Comparison of ENCODE assay signal across 13 cellular contexts in genomic region chr2:84963692-84964405, GRCh38. TPM values are rescaled to one million over a fixed set of nuclear protein-coding genes. Genes with fewer than 3 reads are reported as not detected.
DNase-seq lines count a peak whose midpoint lies in the region; ATAC-seq, FAIRE-seq and TF ChIP-seq lines count a peak whose summit lies in the region.
"Had no signal": no experiment of that assay in that cellular context is flagged by ENCODE, and none has a peak within 500 bp of the region (broad histone marks: within the 10 kb centered on the region; RNA-seq: fewer than 3 reads in every experiment).

No MANE protein-coding gene starts in this region.

- no peaks in the 10 kb centered on the region for H3K9me3 Mint-ChIP-seq in HFFc6
- no peaks in the 10 kb centered on the region for H3K9me3 Mint-ChIP-seq in activated CD8-positive, alpha-beta T cell treated with anti-CD3 and anti-CD28 coated beads, Interleukin-2, amount 10 ng/mL, durations not matched to agents 7 days and 5 days (ENCODE audit: insufficient read depth)

- peak overlapping the region; percentile 64 for H3K4me3 Mint-ChIP-seq in HFFc6
- no peak overlapping the region for H3K4me3 Mint-ChIP-seq in activated CD8-positive, alpha-beta T cell treated with anti-CD3 and anti-CD28 coated beads, Interleukin-2, amount 10 ng/mL, durations not matched to agents 7 days and 5 days

- POLR2A ChIA-PET in activated CD8-positive, alpha-beta T cell treated with anti-CD3 and anti-CD28 coated beads, Interleukin-2, amount 10 ng/mL, durations not matched to agents 7 days and 5 days (lab: Charles Lee) = interaction anchor here (0.7 kb wide), 1 partner anchor 19 kb away, joined by 3 read pairs; no protein-coding TSS in a partner anchor
- POLR2A ChIA-PET in HepG2 (lab: Yijun Ruan, JAX) = interaction anchor here (0.6 to 3.3 kb wide), 3 partner anchors 18 to 56 kb away, joined by 3 to 18 read pairs (median 4); no protein-coding TSS in a partner anchor

- 18% methylated on average over 9 of the region's 9 CpGs for WGBS in HepG2 (ENCODE audit: low lambda C conversion rate)

- peaks cover 18% of the 10 kb centered on the region for H3K79me2 ChIP-seq in HepG2 (ENCODE audit: insufficient read depth, low read length)

- intact Hi-C loops in HepG2 (cut with micrococcal nuclease; ENCODE audit: unreplicated experiment) = loop anchor here (1.0 to 2.0 kb wide), 2 partner anchors 10 to 37 kb away; no protein-coding TSS in a partner anchor

- H3K36me3 ChIP-seq in HepG2 (replicated peaks in 1 of 2; ENCODE audit: control insufficient read depth in 1 of 2, insufficient read depth in 2 of 2, low read length in 2 of 2) = no peaks in the 10 kb centered on the region

- TF ChIP-seq EP300 in HepG2 (IDR thresholded peaks at IDR 0.05; ENCODE audit: low read depth in 2 of 2, low read length in 2 of 2) (peak; percentile 53 to 91; a peak in 2 of 4 replicates), HepG2 (CRISPR knock-in tag; IDR thresholded peaks at IDR 0.05; ENCODE audit: borderline replicate concordance) (peak; percentile 73)

- peak overlapping the region; percentile 87 for H3K27ac ChIP-seq in HepG2 (ENCODE audit: extremely low read length, insufficient read depth, low read length)

- peaks cover 6% of the 10 kb centered on the region for H3K27me3 Mint-ChIP-seq in HFFc6 (ENCODE audit: insufficient read depth)
- H3K27me3 Mint-ChIP-seq in activated CD8-positive, alpha-beta T cell treated with anti-CD3 and anti-CD28 coated beads, Interleukin-2, amount 10 ng/mL, durations not matched to agents 7 days and 5 days (ENCODE audit: low read depth) = no peaks in the 10 kb centered on the region

- H3K27ac Mint-ChIP-seq in HFFc6 = peak overlapping the region; percentile 77
- peak overlapping the region; percentile 18 for H3K27ac Mint-ChIP-seq in activated CD8-positive, alpha-beta T cell treated with anti-CD3 and anti-CD28 coated beads, Interleukin-2, amount 10 ng/mL, durations not matched to agents 7 days and 5 days

- peaks cover 88% of the 10 kb centered on the region for H3K4me1 ChIP-seq in HepG2 (ENCODE audit: insufficient read depth, low read length)

- no peak for TF ChIP-seq RAD21 in HepG2 (CRISPR knock-in tag; IDR thresholded peaks at IDR 0.05)

- H2AFZ ChIP-seq in HepG2 (ENCODE audit: low read length) = no peak overlapping the region

- peak; percentile 70 for DNase-seq in AG09319 (ENCODE audit: extremely low read depth, low read depth)
- peak; percentile 90 for DNase-seq in HFFc6
- no peak for DNase-seq in activated CD8-positive, alpha-beta T cell treated with anti-CD3 and anti-CD28 coated beads, Interleukin-2, amount 10 ng/mL, durations not matched to agents 7 days and 5 days
- peak; percentile 99 for DNase-seq in HepG2 (ENCODE audit: low spot score)
- DNase-seq in DMS 273 treated with DMSO at 0.1 percent for 48 hours (lab: John Stamatoyannopoulos, UW) = no peak
- DNase-seq: activated CD4-positive, alpha-beta T cell treated with anti-CD3 and anti-CD28 coated beads, Interleukin-2, amount 50 U/mL, for 4 hours; NCI-H146; nucleus accumbens; stomach had no signal

- peak overlapping the region in 1 of 3 experiments; percentile 36; a peak in 1 of 6 replicates for H3K4me3 ChIP-seq in HepG2 (replicated peaks in 1 of 3; ENCODE audit: insufficient read depth in 1 of 3, low read depth in 2 of 3, low read length in 3 of 3)
- H3K4me3 ChIP-seq: stomach had no signal

- no peak for ATAC-seq in activated CD8-positive, alpha-beta T cell treated with anti-CD3 and anti-CD28 coated beads, Interleukin-2, amount 10 ng/mL, durations not matched to agents 7 days and 5 days
- ATAC-seq in HepG2 (peak; percentile 95), GM18520 (IDR thresholded peaks at IDR 0.05; ENCODE audit: unreplicated experiment) (no peak), HG02610 (IDR thresholded peaks at IDR 0.05; ENCODE audit: unreplicated experiment) (no peak), GM18909 (IDR thresholded peaks at IDR 0.05; ENCODE audit: poor library complexity, unreplicated experiment) (no peak)

- TF ChIP-seq POLR2A in HepG2 (IDR thresholded peaks at IDR 0.05; ENCODE audit: insufficient read depth in 1 of 2, low read depth in 2 of 2, low read length in 2 of 2) = peak; percentile 41 to 80; a peak in 3 of 4 replicates

- H3K4me2 ChIP-seq in HepG2 (ENCODE audit: low read depth, low read length) = peak overlapping the region; percentile 69

- in situ Hi-C loops in HepG2 (cut with HindIII; ENCODE audit: extremely low pct_ligation_motif_present, low pct_unique_long_range_greater_than_20kb) = no loop called here

- H4K20me1 ChIP-seq in HepG2 (ENCODE audit: insufficient read depth, low read length) = no peaks in the 10 kb centered on the region

- TF ChIP-seq CTCF in AG09319 (IDR thresholded peaks at IDR 0.05; ENCODE audit: low read depth, low read length) (no peak), HFFc6 (IDR thresholded peaks at IDR 0.05) (no peak), HepG2 (CRISPR knock-in tag; IDR thresholded peaks at IDR 0.05) (no peak)

- H3K9me3 ChIP-seq in HepG2 (ENCODE audit: low read length) = no peaks in the 10 kb centered on the region
- H3K9me3 ChIP-seq: stomach had no signal

- H3K36me3 Mint-ChIP-seq in HFFc6 (ENCODE audit: low read depth) = peaks cover 44% of the 10 kb centered on the region
- H3K36me3 Mint-ChIP-seq in activated CD8-positive, alpha-beta T cell treated with anti-CD3 and anti-CD28 coated beads, Interleukin-2, amount 10 ng/mL, durations not matched to agents 7 days and 5 days (ENCODE audit: low read depth) = peaks cover 63% of the 10 kb centered on the region

- peak; percentile 96 for FAIRE-seq in HepG2 (lab: Jason Lieb, UNC)
- FAIRE-seq: G401.6 had no signal

- H3K27me3 ChIP-seq in HepG2 (ENCODE audit: control insufficient read depth in 1 of 2, insufficient read depth in 2 of 2, low read length in 2 of 2) = no peaks in the 10 kb centered on the region
- H3K27me3 ChIP-seq: stomach had no signal

- peak overlapping the region; percentile 42 for H3K9ac ChIP-seq in HepG2 (ENCODE audit: insufficient read depth, low read depth, low read length)

- TSS peak; percentile 2 for BruUV-seq in HepG2 (replicated peaks; lab: Mats Ljungman, UMichigan)

- CTCF ChIA-PET in activated CD8-positive, alpha-beta T cell treated with anti-CD3 and anti-CD28 coated beads, Interleukin-2, amount 10 ng/mL, durations not matched to agents 7 days and 5 days (lab: Charles Lee) = no interaction called here
- CTCF ChIA-PET in HepG2 (lab: Yijun Ruan, JAX; ENCODE audit: low intra/inter-chr PET ratio, low total read pairs) = no interaction called here

- H3K4me1 Mint-ChIP-seq in HFFc6 (ENCODE audit: low read depth) = peaks cover 74% of the 10 kb centered on the region
- H3K4me1 Mint-ChIP-seq in activated CD8-positive, alpha-beta T cell treated with anti-CD3 and anti-CD28 coated beads, Interleukin-2, amount 10 ng/mL, durations not matched to agents 7 days and 5 days (ENCODE audit: low read depth) = peaks cover 43% of the 10 kb centered on the region

RNA-seq across cellular contexts. Expression of gene KCMF1, which starts 7.1 kb away (rescaled TPM):
- total RNA-seq in HFFc6 (2021; fragmentation: NEBNext Ultra II Directional; extraction: Animal tissue kit (Norgen Biotek cat#: 25700)) = 100 to 1,000 TPM in 4 of 6 experiments, 10 to 100 TPM in 2; 95.7 to 105 (median 101) TPM
- 10 to 100 TPM; 88.9 to 92.5 TPM for total RNA-seq in activated CD8-positive, alpha-beta T cell treated with anti-CD3 and anti-CD28 coated beads, Interleukin-2, amount 10 ng/mL, durations not matched to agents 7 days and 5 days
- total RNA-seq in HepG2 (2016; rRNA removed; fragmentation: Illumina TruSeq; extraction: Trizol) = 62.1 and 64.6 TPM in 2 replicates
- 70.3 and 83.0 TPM in 2 replicates for total RNA-seq in HepG2 (2016; cell fraction: cytosol; rRNA removed; fragmentation: Illumina TruSeq; extraction: Trizol; ENCODE audit: low read depth)
- 58.7 and 60.0 TPM in 2 replicates for total RNA-seq in HepG2 (2016; cell fraction: insoluble cytoplasmic fraction; rRNA removed; fragmentation: Illumina TruSeq; extraction: Trizol)
- 130 and 138 TPM in 2 replicates for total RNA-seq in HepG2 (2016; cell fraction: membrane; rRNA removed; fragmentation: Illumina TruSeq; extraction: Trizol)
- 26.8 and 30.5 TPM in 2 replicates for total RNA-seq in HepG2 (2016; cell fraction: nucleus; rRNA removed; fragmentation: Illumina TruSeq; extraction: Trizol)
- polyA plus RNA-seq in HepG2 (2011; rRNA removed) = 84.0 and 116 TPM in 2 replicates
- 56.6 and 82.6 TPM in 2 replicates for polyA plus RNA-seq in HepG2 (2011; cell fraction: cytosol; rRNA removed)
- 32.2 and 32.7 TPM in 2 replicates for polyA plus RNA-seq in HepG2 (2011; cell fraction: nucleus; rRNA removed)
- 88.5 and 102 TPM in 2 replicates for polyA plus RNA-seq in HepG2 (2012)
- polyA plus RNA-seq in HepG2 (2016; cell fraction: cytosol; fragmentation: Illumina TruSeq; extraction: Trizol; ENCODE audit: low read depth) = 102 and 116 TPM in 2 replicates
- polyA plus RNA-seq in HepG2 (2016; cell fraction: insoluble cytoplasmic fraction; fragmentation: Illumina TruSeq; extraction: Trizol; ENCODE audit: low read depth) = 68.3 and 73.2 TPM in 2 replicates
- polyA plus RNA-seq in HepG2 (2016; cell fraction: membrane; fragmentation: Illumina TruSeq; extraction: Trizol; ENCODE audit: low read depth) = 124 and 125 TPM in 2 replicates
- polyA plus RNA-seq in HepG2 (2016; cell fraction: nucleus; fragmentation: Illumina TruSeq; extraction: Trizol; ENCODE audit: insufficient read depth, low read depth) = 42.2 and 45.3 TPM in 2 replicates
- 60.2 and 78.6 TPM in 2 replicates for polyA minus RNA-seq in HepG2 (2011; rRNA and poly(A)+ RNA removed; ENCODE audit: low replicate concordance)
- 66.3 and 77.2 TPM in 2 replicates for polyA minus RNA-seq in HepG2 (2011; cell fraction: cytosol; rRNA and poly(A)+ RNA removed)
- polyA minus RNA-seq in HepG2 (2011; cell fraction: nucleus; rRNA and poly(A)+ RNA removed) = 32.3 and 45.8 TPM in 2 replicates

RNA-seq across cellular contexts. Expression of gene TMSB10, which starts 58.4 kb away (rescaled TPM):
- 1,000 to 10,000 TPM; 3,909 to 6,151 (median 5,325) TPM for total RNA-seq in HFFc6 (2021; fragmentation: NEBNext Ultra II Directional; extraction: Animal tissue kit (Norgen Biotek cat#: 25700))
- total RNA-seq in activated CD8-positive, alpha-beta T cell treated with anti-CD3 and anti-CD28 coated beads, Interleukin-2, amount 10 ng/mL, durations not matched to agents 7 days and 5 days = 1,000 to 10,000 TPM; 4,520 to 4,885 TPM
- total RNA-seq in HepG2 (2016; rRNA removed; fragmentation: Illumina TruSeq; extraction: Trizol) = 708 and 754 TPM in 2 replicates
- 577 and 682 TPM in 2 replicates for total RNA-seq in HepG2 (2016; cell fraction: cytosol; rRNA removed; fragmentation: Illumina TruSeq; extraction: Trizol; ENCODE audit: low read depth)
- 702 and 711 TPM in 2 replicates for total RNA-seq in HepG2 (2016; cell fraction: insoluble cytoplasmic fraction; rRNA removed; fragmentation: Illumina TruSeq; extraction: Trizol)
- 753 and 798 TPM in 2 replicates for total RNA-seq in HepG2 (2016; cell fraction: membrane; rRNA removed; fragmentation: Illumina TruSeq; extraction: Trizol)
- 206 and 246 TPM in 2 replicates for total RNA-seq in HepG2 (2016; cell fraction: nucleus; rRNA removed; fragmentation: Illumina TruSeq; extraction: Trizol)
- polyA plus RNA-seq in HepG2 (2011; rRNA removed) = 528 and 665 TPM in 2 replicates
- 1,060 and 1,065 TPM in 2 replicates for polyA plus RNA-seq in HepG2 (2011; cell fraction: cytosol; rRNA removed)
- 311 and 445 TPM in 2 replicates for polyA plus RNA-seq in HepG2 (2011; cell fraction: nucleus; rRNA removed)
- 917 and 1,099 TPM in 2 replicates for polyA plus RNA-seq in HepG2 (2012)
- 700 and 865 TPM in 2 replicates for polyA plus RNA-seq in HepG2 (2016; cell fraction: cytosol; fragmentation: Illumina TruSeq; extraction: Trizol; ENCODE audit: low read depth)
- polyA plus RNA-seq in HepG2 (2016; cell fraction: insoluble cytoplasmic fraction; fragmentation: Illumina TruSeq; extraction: Trizol; ENCODE audit: low read depth) = 669 and 773 TPM in 2 replicates
- 819 and 872 TPM in 2 replicates for polyA plus RNA-seq in HepG2 (2016; cell fraction: membrane; fragmentation: Illumina TruSeq; extraction: Trizol; ENCODE audit: low read depth)
- polyA plus RNA-seq in HepG2 (2016; cell fraction: nucleus; fragmentation: Illumina TruSeq; extraction: Trizol; ENCODE audit: insufficient read depth, low read depth) = 429 and 431 TPM in 2 replicates
- polyA minus RNA-seq in HepG2 (2011; rRNA and poly(A)+ RNA removed; ENCODE audit: low replicate concordance) = 67.4 and 236 TPM in 2 replicates
- polyA minus RNA-seq in HepG2 (2011; cell fraction: cytosol; rRNA and poly(A)+ RNA removed) = 123 and 157 TPM in 2 replicates
- polyA minus RNA-seq in HepG2 (2011; cell fraction: nucleus; rRNA and poly(A)+ RNA removed) = 35.6 and 38.8 TPM in 2 replicates

Comparison
In these comparisons a context has a peak if more than half of its experiments do, and no peak if none do; other contexts are left out.
1. DNase-seq: peak in AG09319 (single experiment), HFFc6 (single experiment) and HepG2 (single experiment); none in activated CD8-positive, alpha-beta T cell treated with anti-CD3 and anti-CD28 coated beads, Interleukin-2, amount 10 ng/mL, durations not matched to agents 7 days and 5 days (single experiment) and DMS 273 treated with DMSO at 0.1 percent for 48 hours (single experiment).